36 cellular contexts compared by ENCODE assay signal in genomic region chr20:13563854-13564253, GRCh38.
"Had no signal": no experiment of that assay in that cellular context is flagged by ENCODE, and none has a peak within 500 bp of the region (broad histone marks: within the 10 kb centered on the region; RNA-seq: fewer than 3 reads in every experiment).

No MANE protein-coding gene starts in this region.

- H3K27me3 ChIP-seq: adrenal gland, cardiac muscle cell had no signal

- H3K27ac Mint-ChIP-seq: activated B cell treated with CpG ODN at 0.5 μM for 24 hours; activated CD4-positive, alpha-beta memory T cell treated with anti-CD3 and anti-CD28 coated beads for 36 hours; activated CD4-positive, alpha-beta T cell treated with anti-CD3 and anti-CD28 coated beads, Interleukin-2, amount 10 ng/mL, durations not matched to agents 24 days and 14 days; activated CD8-positive, alpha-beta T cell treated with anti-CD3 and anti-CD28 coated beads for 36 hours; activated naive CD4-positive, alpha-beta T cell treated with anti-CD3 and anti-CD28 coated beads for 36 hours; activated naive CD4-positive, alpha-beta T cell treated with anti-CD3 and anti-CD28 coated beads, Interleukin-2, amount 50 U/mL, for 72 hours; activated naive CD8-positive, alpha-beta T cell treated with anti-CD3 and anti-CD28 coated beads for 36 hours; activated T-cell treated with anti-CD3 and anti-CD28 coated beads, Interleukin-2, amount 50 U/mL, for 72 hours; activated T-helper 1 cell treated with anti-CD3 and anti-CD28 coated beads, Interleukin-12 subunit alpha, Interleukin-12 subunit beta, Interleukin-2, Interleukin-4 antibody, amounts not matched to agents 30 ng/mL and 10 ng/mL and 1 ng/mL, durations not matched to agents 14 hours and 24 hours and 36 hours; activated T-helper 17 cell treated with anti-CD3 and anti-CD28 coated beads, Interleukin-2, amount 50 U/mL, for 72 hours; brain; T-helper 1 cell treated with Interleukin-12 subunit alpha and Interleukin-12 subunit beta and Interleukin-4 antibody, amounts not matched to agents 30 μg/mL and 1 μg/mL, for 36 hours; T-helper 2 cell treated with Interferon-gamma antibody and Interleukin-4, amounts not matched to agents 5 μg/mL and 100 μg/mL, for 36 hours had no signal

- H3K4me1 Mint-ChIP-seq: activated B cell treated with CpG ODN at 0.5 μM for 24 hours; activated CD4-positive, alpha-beta T cell treated with anti-CD3 and anti-CD28 coated beads, Interleukin-2, amount 10 ng/mL, durations not matched to agents 24 days and 14 days; activated naive CD8-positive, alpha-beta T cell treated with anti-CD3 and anti-CD28 coated beads for 36 hours; activated T-helper 17 cell treated with anti-CD3 and anti-CD28 coated beads, Interleukin-2, amount 50 U/mL, for 72 hours; brain had no signal

- ATAC-seq: activated CD8-positive, alpha-beta T cell treated with anti-CD3 and anti-CD28 coated beads for 36 hours; activated naive CD4-positive, alpha-beta T cell treated with anti-CD3 and anti-CD28 coated beads, Interleukin-2, amount 50 U/mL, for 72 hours; activated T-cell treated with anti-CD3 and anti-CD28 coated beads, Interleukin-2, amount 50 U/mL, for 4 hours; activated T-cell treated with anti-CD3 and anti-CD28 coated beads, Interleukin-2, amount 50 U/mL, for 72 hours; activated T-helper 17 cell treated with anti-CD3 and anti-CD28 coated beads, Interleukin-2, amount 50 U/mL, for 72 hours had no signal

- H3K27ac ChIP-seq: adrenal gland, cardiac muscle cell, VCaP had no signal

- H3K27me3 Mint-ChIP-seq: activated B cell treated with CpG ODN at 0.5 μM for 24 hours; activated CD4-positive, alpha-beta memory T cell treated with anti-CD3 and anti-CD28 coated beads for 36 hours; activated CD4-positive, alpha-beta T cell treated with anti-CD3 and anti-CD28 coated beads, Interleukin-2, amount 10 ng/mL, durations not matched to agents 24 days and 14 days; activated CD8-positive, alpha-beta T cell treated with anti-CD3 and anti-CD28 coated beads for 36 hours; activated naive CD8-positive, alpha-beta T cell treated with anti-CD3 and anti-CD28 coated beads for 36 hours; activated T-helper 17 cell treated with anti-CD3 and anti-CD28 coated beads, Interleukin-2, amount 50 U/mL, for 72 hours had no signal

- H3K4me3 ChIP-seq: adrenal gland, cardiac muscle cell had no signal

- H3K9me3 Mint-ChIP-seq: T-helper 2 cell treated with Interferon-gamma antibody and Interleukin-4, amounts not matched to agents 5 μg/mL and 100 μg/mL, for 36 hours had no signal

- DNase-seq: activated B cell treated with CpG ODN at 0.5 μM for 24 hours; activated CD4-positive, alpha-beta memory T cell treated with anti-CD3 and anti-CD28 coated beads for 36 hours; activated CD4-positive, alpha-beta T cell treated with anti-CD3 and anti-CD28 coated beads for 4 hours; activated CD4-positive, alpha-beta T cell treated with anti-CD3 and anti-CD28 coated beads, Interleukin-2, amount 10 ng/mL, durations not matched to agents 24 days and 14 days; activated CD4-positive, alpha-beta T cell treated with anti-CD3 and anti-CD28 coated beads, Interleukin-2, amount 50 U/mL, for 1 hour; activated CD4-positive, alpha-beta T cell treated with anti-CD3 and anti-CD28 coated beads, Interleukin-2, amount 50 U/mL, for 4 hours; activated CD4-positive, CD25-positive, alpha-beta regulatory T cell treated with anti-CD3 and anti-CD28 coated beads, Interleukin-2, amount 50 U/mL, for 72 hours; activated CD8-positive, alpha-beta memory T cell treated with anti-CD3 and anti-CD28 coated beads, Interleukin-2, amount 50 U/mL, for 4 hours; activated CD8-positive, alpha-beta T cell treated with anti-CD3 and anti-CD28 coated beads for 36 hours; activated effector memory CD4-positive, alpha-beta T cell treated with anti-CD3 and anti-CD28 coated beads, Interleukin-2, amount 50 U/mL, for 16 hours; activated gamma-delta T cell treated with Interleukin-2 at 50 U/mL for 16 hours; activated naive CD4-positive, alpha-beta T cell; activated naive CD4-positive, alpha-beta T cell treated with anti-CD3 and anti-CD28 coated beads for 36 hours; activated naive CD4-positive, alpha-beta T cell treated with anti-CD3 and anti-CD28 coated beads, Interleukin-2, amount 50 U/mL, for 16 hours; activated naive CD8-positive, alpha-beta T cell treated with anti-CD3 and anti-CD28 coated beads for 36 hours; activated T-cell treated with anti-CD3 and anti-CD28 coated beads for 4 hours; activated T-cell treated with anti-CD3 and anti-CD28 coated beads, Interleukin-2, amount 50 U/mL, for 1 hour; activated T-cell treated with anti-CD3 and anti-CD28 coated beads, Interleukin-2, amount 50 U/mL, for 4 hours; activated T-cell treated with anti-CD3 and anti-CD28 coated beads, Interleukin-2, amount 50 U/mL, for 72 hours; adrenal gland; amniotic stem cell; aorta; central memory CD4-positive, alpha-beta T cell; T-helper 1 cell; T-helper 2 cell; T-helper 9 cell had no signal

- H3K4me3 Mint-ChIP-seq: activated B cell treated with CpG ODN at 0.5 μM for 24 hours; activated CD4-positive, alpha-beta memory T cell treated with anti-CD3 and anti-CD28 coated beads for 36 hours; activated CD4-positive, alpha-beta T cell treated with anti-CD3 and anti-CD28 coated beads, Interleukin-2, amount 10 ng/mL, durations not matched to agents 24 days and 14 days; activated CD8-positive, alpha-beta T cell treated with anti-CD3 and anti-CD28 coated beads for 36 hours; activated naive CD4-positive, alpha-beta T cell treated with anti-CD3 and anti-CD28 coated beads for 36 hours; activated naive CD8-positive, alpha-beta T cell treated with anti-CD3 and anti-CD28 coated beads for 36 hours; activated T-cell treated with anti-CD3 and anti-CD28 coated beads, Interleukin-2, amount 50 U/mL, for 4 hours; activated T-cell treated with anti-CD3 and anti-CD28 coated beads, Interleukin-2, amount 50 U/mL, for 72 hours; activated T-helper 1 cell treated with anti-CD3 and anti-CD28 coated beads, Interleukin-12 subunit alpha, Interleukin-12 subunit beta, Interleukin-2, Interleukin-4 antibody, amounts not matched to agents 30 ng/mL and 10 ng/mL and 1 ng/mL, durations not matched to agents 14 hours and 24 hours and 36 hours; activated T-helper 17 cell treated with anti-CD3 and anti-CD28 coated beads, Interleukin-2, amount 50 U/mL, for 72 hours; brain; T-helper 1 cell treated with Interleukin-12 subunit alpha and Interleukin-12 subunit beta and Interleukin-4 antibody, amounts not matched to agents 30 μg/mL and 1 μg/mL, for 36 hours; T-helper 2 cell treated with Interferon-gamma antibody and Interleukin-4, amounts not matched to agents 5 μg/mL and 100 μg/mL, for 36 hours had no signal

- FAIRE-seq: bronchial epithelial cell, TTC549 had no signal

- H3K36me3 ChIP-seq: adrenal gland, cardiac muscle cell had no signal
